10 cellular contexts compared by ENCODE assay signal in genomic region chr4:69071286-69071685, GRCh38. TPM values are rescaled to one million over a fixed set of nuclear protein-coding genes. Genes with fewer than 3 reads are reported as not detected.
"Had no signal": no experiment of that assay in that cellular context is flagged by ENCODE, and none has a peak within 500 bp of the region (broad histone marks: within the 10 kb centered on the region; RNA-seq: fewer than 3 reads in every experiment).

No MANE protein-coding gene starts in this region.

- H2AFZ ChIP-seq: GM23248, GM23338 had no signal

- H3K4me2 ChIP-seq: GM23338 had no signal

- H3K9ac ChIP-seq: GM23248 had no signal

- H3K9me3 ChIP-seq: HAP-1 had no signal

- H3K27ac ChIP-seq: GM23248 had no signal

- H3K4me1 ChIP-seq: HAP-1 had no signal

- ATAC-seq: GM23338, HCT116 had no signal

- DNase-seq: GM23248, GOT3, H7, H9, HFFc6 had no signal

- H3K4me3 ChIP-seq: GM23248, GM23338, HAP-1 had no signal

- H3K36me3 ChIP-seq: HAP-1 had no signal

- FAIRE-seq: H1, H54 had no signal

RNA-seq across cellular contexts. Expression of gene UGT2B7, which starts 25.0 kb away (rescaled TPM):
- total RNA-seq: GM23248, GM23338, H1, H7, H9 had no signal
- polyA plus RNA-seq: GM23248, GM23338, H1 had no signal
